1 cellular context compared by ENCODE assay signal in genomic region chr11:62753736-62754603, GRCh38.
TF ChIP-seq lines count a peak whose summit lies in the region.

Gene ZBTB3, minus strand, starts transcription at chr11:62754160. Its CDS starts 496 bp downstream, at chr11:62753664.

TF ChIP-seq in K562, 482 proteins besides CTCF, POLR2A, EP300 and RAD21 (continued from another document and continues in another):
- TF ChIP-seq NKRF (IDR thresholded peaks at IDR 0.05; ENCODE audit: borderline replicate concordance) = peak; percentile 66; the same call in 1 of the 2 replicates
- peak in 1 of 2 experiments; percentile 80; a peak in 2 of 4 replicates for TF ChIP-seq HDAC1 (IDR thresholded peaks at IDR 0.05)
- TF ChIP-seq PRDM10 (IDR thresholded peaks at IDR 0.05; ENCODE audit: partially characterized antibody) = peak; percentile 55
- 0 out of 2 replicates have a peak, but pooled peaks have one; percentile 39 for TF ChIP-seq ZEB2 (IDR thresholded peaks at IDR 0.05)
- no peak for TF ChIP-seq CREBBP (IDR thresholded peaks at IDR 0.05; ENCODE audit: low read depth, low read length)
- TF ChIP-seq BHLHE40 (IDR thresholded peaks at IDR 0.05; ENCODE audit: low read length) = peak; percentile 18; the same call in 1 of the 2 replicates
- TF ChIP-seq DEAF1 (CRISPR knock-in tag; IDR thresholded peaks at IDR 0.05) = no peak
- TF ChIP-seq SMARCE1 (IDR thresholded peaks at IDR 0.05) = peak; percentile 50; the same call in 1 of the 2 replicates
- peak; percentile 38; the same call in 1 of the 2 replicates for TF ChIP-seq ELF2 (CRISPR knock-in tag; IDR thresholded peaks at IDR 0.05)
- 0 out of 2 replicates have a peak, but pooled peaks have one; percentile 67 for TF ChIP-seq KDM2B (CRISPR knock-in tag; IDR thresholded peaks at IDR 0.05)
- peak in 1 of 2 experiments; percentile 45; a peak in 1 of 4 replicates for TF ChIP-seq FOXK2 (conservative IDR thresholded peaks at IDR 0.05 in 1 of 2, IDR thresholded peaks at IDR 0.05 in 1 of 2; ENCODE audit: low read depth in 2 of 2)
- peak; percentile 85 for TF ChIP-seq C11orf30 (IDR thresholded peaks at IDR 0.05; ENCODE audit: low read depth)
- TF ChIP-seq NBN (IDR thresholded peaks at IDR 0.05; ENCODE audit: low read depth) = peak; percentile 32; the same call in 1 of the 2 replicates
- peak; percentile 93; the same call in 1 of the 2 replicates for TF ChIP-seq PHF8 (IDR thresholded peaks at IDR 0.05; ENCODE audit: borderline replicate concordance, low read length)
- no peak for TF ChIP-seq HBP1 (CRISPR knock-in tag; IDR thresholded peaks at IDR 0.05)
- peak; percentile 19 for TF ChIP-seq MEIS2 (IDR thresholded peaks at IDR 0.05; ENCODE audit: partially characterized antibody)
- TF ChIP-seq ZNF263 (CRISPR knock-in tag; IDR thresholded peaks at IDR 0.05; ENCODE audit: borderline replicate concordance) = peak; percentile 84; the same call in 1 of the 2 replicates
- TF ChIP-seq XRCC4 (IDR thresholded peaks at IDR 0.05; ENCODE audit: extremely low read depth, insufficient read depth, insufficient read length) = no peak
- TF ChIP-seq SP2 (IDR thresholded peaks at IDR 0.05; ENCODE audit: extremely low read depth, low read depth, low read length, poor library complexity, severe bottlenecking) = peak; percentile 95
- TF ChIP-seq ATF1 (CRISPR knock-in tag; IDR thresholded peaks at IDR 0.05) = no peak
- TF ChIP-seq ATF1 (tag; IDR thresholded peaks at IDR 0.05) = peak; percentile 87
- no peak; the same call in 1 of the 2 replicates for TF ChIP-seq ZNF511 (CRISPR knock-in tag; IDR thresholded peaks at IDR 0.05)
- TF ChIP-seq HMBOX1 (IDR thresholded peaks at IDR 0.05) = peak; percentile 80
- no peak for TF ChIP-seq JUN (IDR thresholded peaks at IDR 0.05; ENCODE audit: borderline replicate concordance, low read depth, low read length)
- no peak for TF ChIP-seq JUN (CRISPR knock-in tag; IDR thresholded peaks at IDR 0.05; ENCODE audit: borderline replicate concordance)
- TF ChIP-seq FOXM1 (IDR thresholded peaks at IDR 0.05; ENCODE audit: low read depth) = 0 out of 2 replicates have a peak, but pooled peaks have one; percentile 35
- 0 out of 2 replicates have a peak, but pooled peaks have one; percentile 68 for TF ChIP-seq FOXM1 (CRISPR knock-in tag; IDR thresholded peaks at IDR 0.05; ENCODE audit: low read depth)
- peak; percentile 68; the same call in 1 of the 2 replicates for TF ChIP-seq POLR2AphosphoS5 (IDR thresholded peaks at IDR 0.05; ENCODE audit: control insufficient read depth, insufficient read depth, low read depth, low read length)
- peak; percentile 82; the same call in 1 of the 2 replicates for TF ChIP-seq MTA3 (IDR thresholded peaks at IDR 0.05; ENCODE audit: borderline replicate concordance)
- TF ChIP-seq ARID1B (IDR thresholded peaks at IDR 0.05) = no peak
- peak; percentile 73 for TF ChIP-seq ZFX (CRISPR knock-in tag; IDR thresholded peaks at IDR 0.05)
- TF ChIP-seq POLR2H (tag; IDR thresholded peaks at IDR 0.05; ENCODE audit: low read depth) = peak; percentile 83
- TF ChIP-seq ASH1L (IDR thresholded peaks at IDR 0.05; ENCODE audit: borderline replicate concordance, low read depth, partially characterized antibody) = peak; percentile 99
- TF ChIP-seq RNF219 (CRISPR knock-in tag; IDR thresholded peaks at IDR 0.05) = no peak
- TF ChIP-seq ZNF41 (CRISPR knock-in tag; conservative IDR thresholded peaks at IDR 0.05) = 0 out of 2 replicates have a peak, but pooled peaks have one; percentile 53
- peak; percentile 89 for TF ChIP-seq L3MBTL2 (IDR thresholded peaks at IDR 0.05)
- no peak for TF ChIP-seq GTF2A2 (tag; IDR thresholded peaks at IDR 0.05)
- no peak for TF ChIP-seq SPI1 (IDR thresholded peaks at IDR 0.05; ENCODE audit: borderline replicate concordance, low read depth, low read length)
- peak; percentile 84 for TF ChIP-seq PHF20 (IDR thresholded peaks at IDR 0.05; ENCODE audit: partially characterized antibody)
- TF ChIP-seq FOS (IDR thresholded peaks at IDR 0.05; ENCODE audit: extremely low read depth, insufficient read length) = peak; percentile 99
- peak; percentile 98 for TF ChIP-seq NEUROD1 (IDR thresholded peaks at IDR 0.05; ENCODE audit: borderline replicate concordance, low read depth, low read length, partially characterized antibody)
- no peak for TF ChIP-seq MXI1 (IDR thresholded peaks at IDR 0.05; ENCODE audit: low read depth, low read length)
- TF ChIP-seq TCF3 (CRISPR knock-in tag; IDR thresholded peaks at IDR 0.05) = no peak
- TF ChIP-seq SP1 (CRISPR knock-in tag; IDR thresholded peaks at IDR 0.05) = peak; percentile 99
- TF ChIP-seq NFIC (IDR thresholded peaks at IDR 0.05) = peak; percentile 30; the same call in 1 of the 2 replicates
- TF ChIP-seq MLLT1 (IDR thresholded peaks at IDR 0.05) = peak in 1 of 2 experiments; percentile 96; a peak in 2 of 4 replicates
- peak; percentile 95 for TF ChIP-seq CEBPZ (IDR thresholded peaks at IDR 0.05; ENCODE audit: borderline replicate concordance, low read depth, low read length)
- peak; percentile 56 for TF ChIP-seq CXXC5 (CRISPR knock-in tag; IDR thresholded peaks at IDR 0.05)
